ENCODE assay signal across 23 cellular contexts in the genomic region with DNA sequence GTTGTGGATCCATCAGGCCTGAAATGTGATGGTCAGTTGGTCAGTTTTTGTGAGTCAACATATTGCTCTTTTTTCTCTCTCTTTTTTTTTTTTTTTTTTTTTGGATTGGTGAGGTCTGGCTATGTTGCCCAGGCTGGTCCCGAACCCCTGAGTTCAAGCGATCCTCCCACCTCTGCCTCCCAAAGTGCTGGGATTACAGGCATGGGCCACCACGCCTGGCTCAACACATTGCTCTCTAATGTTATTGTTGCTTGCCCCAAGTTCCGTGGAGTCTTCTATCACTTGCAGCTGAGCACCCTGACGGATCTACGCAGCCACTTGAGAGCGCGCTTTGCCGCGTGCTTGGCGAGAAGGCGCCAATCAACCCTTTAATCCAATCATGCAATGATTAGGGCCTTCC.
A peak's percentile ranks its signal among the peaks of the same experiment; 100 is the strongest.
DNase-seq lines count a peak whose midpoint lies in the region; ATAC-seq and TF ChIP-seq lines count a peak whose summit lies in the region.
"Had no signal": no experiment of that assay in that cellular context is flagged by ENCODE, and none has a peak within 500 bp of the region (broad histone marks: within the 10 kb centered on the region; RNA-seq: fewer than 3 reads in every experiment).

No MANE protein-coding gene starts in this region.

- peaks cover 0 to 3% (median 0%) of the 10 kb centered on the region in 4 donors for H3K9me3 ChIP-seq in sigmoid colon

- H3K9me3 Mint-ChIP-seq in natural killer cell treated with Interleukin-12 subunit alpha and Interleukin-12 subunit beta and Interleukin-15 and Interleukin-18, amount 100 ng/mL, for 72 hours = peaks cover 7% of the 10 kb centered on the region
- H3K9me3 Mint-ChIP-seq in natural killer cell = peaks cover under 1 to 6% of the 10 kb centered on the region in 2 donors

- H3K36me3 Mint-ChIP-seq in natural killer cell treated with Interleukin-12 subunit alpha and Interleukin-12 subunit beta and Interleukin-15 and Interleukin-18, amount 100 ng/mL, for 72 hours = peaks cover 11% of the 10 kb centered on the region
- H3K36me3 Mint-ChIP-seq in natural killer cell = peaks cover 14% of the 10 kb centered on the region

- no peak overlapping the region for H3K27ac ChIP-seq in sigmoid colon
- H3K27ac ChIP-seq: 22Rv1, BLaER1, HL-60 had no signal

- TF ChIP-seq POLR2A in sigmoid colon (IDR thresholded peaks at IDR 0.05) = no peak

- H3K27me3 Mint-ChIP-seq in natural killer cell treated with Interleukin-12 subunit alpha and Interleukin-12 subunit beta and Interleukin-15 and Interleukin-18, amount 100 ng/mL, for 72 hours = peaks cover 39 to 45% of the 10 kb centered on the region in 2 donors
- H3K27me3 Mint-ChIP-seq in natural killer cell (ENCODE audit: low read depth in 2 of 2) = peaks cover 37 to 45% of the 10 kb centered on the region in 2 donors

- no peak overlapping the region for H3K4me3 ChIP-seq in sigmoid colon
- H3K4me3 ChIP-seq: BLaER1 had no signal

- WGBS in sigmoid colon, 2 donors = 95 to 96% methylated on average over 12 of the region's 12 CpGs

- intact Hi-C loops in natural killer cell (cut with micrococcal nuclease) (no loop called here), sigmoid colon (cut with DNase I) (no loop called here)

- no peaks in the 10 kb centered on the region for H3K4me1 Mint-ChIP-seq in natural killer cell treated with Interleukin-12 subunit alpha and Interleukin-12 subunit beta and Interleukin-15 and Interleukin-18, amount 100 ng/mL, for 72 hours (ENCODE audit: low read depth in 2 of 2)
- H3K4me1 Mint-ChIP-seq in natural killer cell = no peaks in the 10 kb centered on the region

- peaks cover 0 to under 1% (median 0%) of the 10 kb centered on the region in 4 donors for H3K4me1 ChIP-seq in sigmoid colon
- H3K4me1 ChIP-seq: BLaER1 had no signal

- TF ChIP-seq CTCF in natural killer cell (IDR thresholded peaks at IDR 0.05) (no peak), sigmoid colon (IDR thresholded peaks at IDR 0.05) (no peak)

- H3K27me3 ChIP-seq in sigmoid colon = peaks cover 0 to 3% (median 0%) of the 10 kb centered on the region in 3 donors
- H3K27me3 ChIP-seq: BLaER1 had no signal

- DNase-seq in NCI-H82 (lab: John Stamatoyannopoulos, UW) (peak; percentile 62), NCI-H82 treated with DMSO at 0.1 percent for 48 hours (lab: John Stamatoyannopoulos, UW; ENCODE audit: unreplicated experiment) (no peak), natural killer cell (no peak), sigmoid colon (peak; percentile 20), UCSD-AML1 (lab: John Stamatoyannopoulos, UW; ENCODE audit: unreplicated experiment) (no peak), NCI-H1417 treated with DMSO at 0.1 percent for 48 hours (lab: John Stamatoyannopoulos, UW) (no peak), NCI-H1105 (lab: John Stamatoyannopoulos, UW) (no peak)
- DNase-seq in natural killer cell treated with Interleukin-12 subunit alpha and Interleukin-12 subunit beta and Interleukin-15 and Interleukin-18, amount 100 ng/mL, for 72 hours (ENCODE audit: low spot score) = peak; percentile 34
- DNase-seq: ACHN; CD4-positive, alpha-beta T cell; COR-L47; DMS79; KBM-7; MM.1S; NCI-H1048; NCI-H1436 treated with DMSO at 0.1 percent for 48 hours; NCI-H1930; NCI-H510A treated with DMSO at 0.1 percent for 48 hours; NCI-H748 treated with DMSO at 0.1 percent for 48 hours; Right ventricle myocardium superior had no signal

- TF ChIP-seq EP300 in sigmoid colon (IDR thresholded peaks at IDR 0.05) = no peak

- H3K4me3 Mint-ChIP-seq in natural killer cell treated with Interleukin-12 subunit alpha and Interleukin-12 subunit beta and Interleukin-15 and Interleukin-18, amount 100 ng/mL, for 72 hours = no peak overlapping the region
- H3K4me3 Mint-ChIP-seq in natural killer cell = no peak overlapping the region
- H3K4me3 Mint-ChIP-seq: CD4-positive, alpha-beta T cell had no signal

- no peak overlapping the region for H3K27ac Mint-ChIP-seq in natural killer cell treated with Interleukin-12 subunit alpha and Interleukin-12 subunit beta and Interleukin-15 and Interleukin-18, amount 100 ng/mL, for 72 hours
- H3K27ac Mint-ChIP-seq in natural killer cell = no peak overlapping the region
- H3K27ac Mint-ChIP-seq: CD4-positive, alpha-beta T cell had no signal

- no peaks in the 10 kb centered on the region for H3K36me3 ChIP-seq in sigmoid colon
- H3K36me3 ChIP-seq: BLaER1 had no signal

- ATAC-seq in natural killer cell treated with Interleukin-12 subunit alpha and Interleukin-12 subunit beta and Interleukin-15 and Interleukin-18, amount 100 ng/mL, for 72 hours = no peak
- no peak for ATAC-seq in natural killer cell

Comparison
In these comparisons a context has a peak if more than half of its experiments do, and no peak if none do; other contexts are left out.
1. DNase-seq: peak in NCI-H82 (single experiment), natural killer cell treated with Interleukin-12 subunit alpha and Interleukin-12 subunit beta and Interleukin-15 and Interleukin-18, amount 100 ng/mL, for 72 hours (single experiment) and sigmoid colon (single experiment); none in NCI-H82 treated with DMSO at 0.1 percent for 48 hours (single experiment), natural killer cell (single experiment), UCSD-AML1 (single experiment), NCI-H1417 treated with DMSO at 0.1 percent for 48 hours (single experiment) and NCI-H1105 (single experiment).